ENCODE assay signal across 12 cellular contexts in the genomic region with DNA sequence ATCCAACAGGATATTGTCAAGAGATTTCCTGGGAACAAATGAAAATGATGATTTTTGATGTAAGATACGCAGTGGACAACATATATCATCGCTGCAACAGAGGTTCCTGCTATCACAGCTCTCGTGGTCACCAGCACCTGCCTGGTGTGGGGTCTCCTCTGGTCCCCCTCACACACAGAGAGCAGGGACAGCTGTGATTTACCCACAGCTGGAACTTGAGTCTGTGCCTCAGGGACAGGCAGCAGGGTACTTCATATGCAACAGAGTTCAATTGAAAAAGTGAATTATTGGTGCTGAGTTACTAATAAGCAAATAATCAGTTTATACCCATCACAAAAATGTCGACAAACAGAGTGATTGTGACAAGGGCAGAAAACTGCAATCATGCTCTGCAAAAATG.
"Had no signal": no experiment of that assay in that cellular context is flagged by ENCODE, and none has a peak within 500 bp of the region (broad histone marks: within the 10 kb centered on the region; RNA-seq: fewer than 3 reads in every experiment).

No MANE protein-coding gene starts in this region.

- H3K4me3 ChIP-seq: ascending aorta, cardiac muscle cell, gastroesophageal sphincter, hepatocyte, right lobe of liver, SK-N-MC, skin epidermis, stomach, thyroid gland, upper lobe of left lung had no signal

- H3K9me3 ChIP-seq: ascending aorta, gastroesophageal sphincter, right lobe of liver, stomach, thyroid gland, upper lobe of left lung had no signal

- H3K27me3 ChIP-seq: thyroid gland had no signal

- H3K36me3 ChIP-seq: ascending aorta, cardiac muscle cell, gastroesophageal sphincter, right lobe of liver, stomach, thyroid gland, upper lobe of left lung had no signal

- DNase-seq: activated gamma-delta T cell, cortex of kidney had no signal

- H3K4me1 ChIP-seq: ascending aorta had no signal

- H3K27ac ChIP-seq: ascending aorta, cardiac muscle cell, gastroesophageal sphincter, hepatocyte, right lobe of liver, SK-N-MC, skin epidermis, stomach, thyroid gland, upper lobe of left lung had no signal

- ATAC-seq: gastroesophageal sphincter had no signal
